8 cellular contexts compared by ENCODE assay signal in genomic region chr3:179323197-179323901, GRCh38. TPM values are rescaled to one million over a fixed set of nuclear protein-coding genes. Genes with fewer than 3 reads are reported as not detected.
A peak's percentile ranks its signal among the peaks of the same experiment; 100 is the strongest.
DNase-seq lines count a peak whose midpoint lies in the region; ATAC-seq and TF ChIP-seq lines count a peak whose summit lies in the region.

No MANE protein-coding gene starts in this region.

- intact Hi-C loops in breast epithelium (cut with DNase I; ENCODE audit: low total_unique reads), result no loop called here

- no peak for TF ChIP-seq POLR2A in breast epithelium (IDR thresholded peaks at IDR 0.05)

- TF ChIP-seq CTCF in WI38 (IDR thresholded peaks at IDR 0.05; ENCODE audit: low read depth, low read length) (no peak), breast epithelium (IDR thresholded peaks at IDR 0.05) (no peak)

- H3K4me1 Mint-ChIP-seq in immature natural killer cell, result peaks cover 34 to 42% of the 10 kb centered on the region in 2 donors

- H3K9me3 ChIP-seq in breast epithelium, result no peaks in the 10 kb centered on the region

- H3K27me3 Mint-ChIP-seq in immature natural killer cell (ENCODE audit: low read depth in 3 of 3), result peaks cover 7 to 16% (median 13%) of the 10 kb centered on the region in 3 donors

- peak overlapping the region; percentile 90 to 96 (median 94) for H3K27ac Mint-ChIP-seq in immature natural killer cell

- no peaks in the 10 kb centered on the region for H3K9me3 Mint-ChIP-seq in immature natural killer cell

- H3K36me3 Mint-ChIP-seq in immature natural killer cell, result no peaks in the 10 kb centered on the region

- H3K27me3 ChIP-seq in breast epithelium, result no peaks in the 10 kb centered on the region

- H3K4me1 ChIP-seq in breast epithelium, result no peaks in the 10 kb centered on the region

- H3K4me3 ChIP-seq in WI38 (ENCODE audit: low read depth, low read length) (peak overlapping the region; percentile 95), breast epithelium (peak overlapping the region; percentile 84 to 94 (median 87))

- ATAC-seq in HG02870 (IDR thresholded peaks at IDR 0.05; ENCODE audit: unreplicated experiment), result peak; percentile 36

- DNase-seq in NCI-H187 (lab: John Stamatoyannopoulos, UW), result peak; percentile 25 to 52
- no peak for DNase-seq in NCI-H187 treated with DMSO at 0.1 percent for 48 hours (lab: John Stamatoyannopoulos, UW)
- peak; percentile 26 to 50 for DNase-seq in NCI-H1930 (lab: John Stamatoyannopoulos, UW)
- peak; percentile 45 to 58 for DNase-seq in breast epithelium (ENCODE audit: low spot score in 2 of 2)
- DNase-seq in immature natural killer cell, result peak; percentile 60 to 65 (median 63)
- peak; percentile 29 for DNase-seq in smooth muscle cell of the brain vasculature (ENCODE audit: low read depth, low spot score)

- peak overlapping the region; percentile 95 to 98 for H3K27ac ChIP-seq in breast epithelium

- no peaks in the 10 kb centered on the region for H3K36me3 ChIP-seq in breast epithelium

- peak overlapping the region; percentile 89 to 94 (median 93) for H3K4me3 Mint-ChIP-seq in immature natural killer cell

RNA-seq across cellular contexts. Expression of gene ZNF639, which starts 0.5 kb away (rescaled TPM):
- 10 to 100 TPM; 41.4 to 44.9 (median 41.8) TPM for total RNA-seq in breast epithelium
- 10 to 100 TPM; 40.0 to 54.8 (median 46.7) TPM for polyA plus RNA-seq in immature natural killer cell

RNA-seq across cellular contexts. Expression of gene MFN1, which starts 24.2 kb away (rescaled TPM):
- total RNA-seq in breast epithelium, result 10 to 100 TPM; 33.4 to 85.2 (median 61.0) TPM
- polyA plus RNA-seq in immature natural killer cell, result 10 to 100 TPM in 1 of 3 donors, 1 to 10 TPM in 2; 2.2 to 11.1 (median 8.6) TPM
